ENCODE assay signal across 8 cellular contexts in the genomic region with DNA sequence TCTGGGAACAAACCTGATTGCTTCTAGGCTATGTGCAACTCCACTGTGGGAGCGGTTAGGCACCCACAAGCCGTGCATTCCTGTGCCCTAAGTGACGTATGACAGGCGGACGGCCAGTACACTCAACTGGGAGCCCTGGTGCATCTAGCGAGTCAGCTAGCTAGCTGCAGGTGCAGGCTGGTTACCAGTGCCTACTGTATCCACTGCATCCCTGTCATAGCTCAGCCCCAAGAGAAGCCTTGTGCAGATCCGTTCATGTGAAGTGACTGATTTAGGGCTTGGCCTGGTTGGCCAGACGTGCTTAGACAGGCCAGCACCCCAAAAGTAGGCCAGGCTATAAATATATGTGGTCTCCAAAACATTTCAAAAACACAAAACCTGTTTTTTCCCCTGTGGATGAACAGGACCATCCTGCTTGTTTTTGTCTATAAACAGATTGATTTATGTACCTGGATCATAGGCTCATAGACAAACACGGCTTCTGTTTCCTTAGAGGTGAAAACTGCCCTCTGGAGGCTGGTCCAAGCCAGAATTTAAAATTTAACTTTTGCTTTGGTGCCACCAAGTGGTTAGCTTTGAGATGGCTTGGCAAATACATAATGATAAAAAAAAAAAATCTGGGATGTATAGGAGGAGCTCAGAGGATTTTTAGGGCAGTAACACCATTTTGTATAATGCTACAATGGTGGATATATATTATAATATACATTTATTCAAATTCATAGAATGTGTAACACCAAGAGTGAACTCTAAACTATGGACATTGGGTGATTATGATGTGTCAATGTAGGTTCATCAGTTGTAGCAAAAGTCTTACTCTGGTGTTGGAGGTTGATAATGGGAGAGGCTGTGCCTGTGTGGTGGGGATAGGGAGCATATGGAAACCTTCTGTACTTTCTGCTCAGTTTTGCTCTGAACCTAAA.
DNase-seq lines count a peak whose midpoint lies in the region; ATAC-seq, FAIRE-seq and TF ChIP-seq lines count a peak whose summit lies in the region.

No MANE protein-coding gene starts in this region.

- H3K27me3 ChIP-seq in endothelial cell of umbilical vein (ENCODE audit: control insufficient read depth in 2 of 2, insufficient read depth in 2 of 2, low read length in 2 of 2), result no peaks in the 10 kb centered on the region

- no peak overlapping the region for H2AFZ ChIP-seq in endothelial cell of umbilical vein (ENCODE audit: low read depth, low read length)

- no TSS peak for BruUV-seq in endothelial cell of umbilical vein (replicated peaks; lab: Mats Ljungman, UMichigan)

- no peaks in the 10 kb centered on the region for H3K4me1 ChIP-seq in endothelial cell of umbilical vein (ENCODE audit: control insufficient read depth, extremely low read depth, insufficient read depth, low read length)

- dilution Hi-C loops in endothelial cell of umbilical vein (cut with MboI; ENCODE audit: extremely low pct_ligation_motif_present, low sequenced_read_pairs), result no loop called here

- peak; percentile 93 for ATAC-seq in GM19463 (IDR thresholded peaks at IDR 0.05; ENCODE audit: unreplicated experiment)
- peak; percentile 81 for ATAC-seq in HG03521 (IDR thresholded peaks at IDR 0.05; ENCODE audit: unreplicated experiment)

- peak; percentile 24 for DNase-seq in D721Med (ENCODE audit: insufficient read length, low spot score)
- peak; percentile 83 for DNase-seq in NCI-H748 (lab: John Stamatoyannopoulos, UW; ENCODE audit: unreplicated experiment)
- DNase-seq in activated CD4-positive, alpha-beta memory T cell treated with anti-CD3 and anti-CD28 coated beads for 36 hours, result peak; percentile 69
- peak; percentile 93 for DNase-seq in endothelial cell of umbilical vein (ENCODE audit: low read depth, low spot score)
- peak; percentile 84 for DNase-seq in myocyte (ENCODE audit: low read depth)
- peak; percentile 59 for DNase-seq in stromal cell of bone marrow (ENCODE audit: low read depth)

- no peaks in the 10 kb centered on the region for H3K36me3 ChIP-seq in endothelial cell of umbilical vein (ENCODE audit: control insufficient read depth in 2 of 2, extremely low read depth in 1 of 2, insufficient read depth in 2 of 2, low read length in 2 of 2)

- no peaks in the 10 kb centered on the region for H3K9me3 Mint-ChIP-seq in activated CD4-positive, alpha-beta memory T cell treated with anti-CD3 and anti-CD28 coated beads for 36 hours

- no peaks in the 10 kb centered on the region for H3K4me1 Mint-ChIP-seq in activated CD4-positive, alpha-beta memory T cell treated with anti-CD3 and anti-CD28 coated beads for 36 hours (ENCODE audit: low read depth)

- no peaks in the 10 kb centered on the region for H3K9me3 ChIP-seq in endothelial cell of umbilical vein (replicated peaks; ENCODE audit: control insufficient read depth, insufficient read depth, low read length)

- H3K27ac Mint-ChIP-seq in activated CD4-positive, alpha-beta memory T cell treated with anti-CD3 and anti-CD28 coated beads for 36 hours, result no peak overlapping the region

- H3K4me2 ChIP-seq in endothelial cell of umbilical vein (ENCODE audit: insufficient read depth, low read length), result no peak overlapping the region

- FAIRE-seq in D721Med (lab: Jason Lieb, UNC), result no peak
- FAIRE-seq in endothelial cell of umbilical vein (lab: Jason Lieb, UNC), result peak; percentile 77

- no peak overlapping the region for H3K27ac ChIP-seq in endothelial cell of umbilical vein (ENCODE audit: insufficient read depth, low read depth, low read length)

- no peak overlapping the region for H3K4me3 Mint-ChIP-seq in activated CD4-positive, alpha-beta memory T cell treated with anti-CD3 and anti-CD28 coated beads for 36 hours

- intact Hi-C loops in activated CD4-positive, alpha-beta memory T cell treated with anti-CD3 and anti-CD28 coated beads for 36 hours (cut with micrococcal nuclease), result loop anchor here (1.0 to 10.0 kb wide), 7 partner anchors 67 to 1959 kb away; partner anchors contain the start of genes DNAJB4, FUBP1, GIPC2 and ZZZ3
- intact Hi-C loops in endothelial cell of umbilical vein (cut with micrococcal nuclease), result loop anchor here (1.0 to 10.0 kb wide), 8 partner anchors 36 to 965 kb away; partner anchors contain the start of genes DNAJB4 and FUBP1

- no peak for TF ChIP-seq POLR2A in endothelial cell of umbilical vein (IDR thresholded peaks at IDR 0.05; ENCODE audit: low read depth, low read length)

- no peak overlapping the region for H3K9ac ChIP-seq in endothelial cell of umbilical vein (replicated peaks; ENCODE audit: extremely low read depth, insufficient read depth, low read length)

- H3K36me3 Mint-ChIP-seq in activated CD4-positive, alpha-beta memory T cell treated with anti-CD3 and anti-CD28 coated beads for 36 hours, result no peaks in the 10 kb centered on the region

- CTCF ChIA-PET in activated CD4-positive, alpha-beta memory T cell treated with anti-CD3 and anti-CD28 coated beads for 36 hours (lab: Charles Lee), result interaction anchor here (0.6 to 2.8 kb wide), 33 partner anchors 9 to 970 kb away, joined by 3 to 34 read pairs (median 4); partner anchors contain the start of genes DNAJB4 and FUBP1
- CTCF ChIA-PET in endothelial cell of umbilical vein (lab: Charles Lee), result interaction anchor here (0.5 to 3.1 kb wide), 65 partner anchors 11 to 668 kb away, joined by 3 to 250 read pairs (median 6); partner anchors contain the start of genes DNAJB4, FUBP1 and GIPC2

- TF ChIP-seq CTCF in D721Med (IDR thresholded peaks at IDR 0.05; ENCODE audit: insufficient read depth, missing control alignments) (peak; percentile 98), endothelial cell of umbilical vein (IDR thresholded peaks at IDR 0.05; ENCODE audit: extremely low read depth in 1 of 2, insufficient read depth in 1 of 2, low read depth in 1 of 2, low read length in 2 of 2) (peak; percentile 57 to 76)

- H4K20me1 ChIP-seq in endothelial cell of umbilical vein (replicated peaks; ENCODE audit: control insufficient read depth, extremely low read depth, insufficient read depth, low read length), result no peaks in the 10 kb centered on the region

- H3K27me3 Mint-ChIP-seq in activated CD4-positive, alpha-beta memory T cell treated with anti-CD3 and anti-CD28 coated beads for 36 hours, result no peaks in the 10 kb centered on the region

- H3K4me3 ChIP-seq in endothelial cell of umbilical vein (replicated peaks in 1 of 3; ENCODE audit: insufficient read depth in 1 of 3, low read depth in 1 of 3, low read length in 3 of 3), result no peak overlapping the region

- peaks cover 3% of the 10 kb centered on the region for H3K79me2 ChIP-seq in endothelial cell of umbilical vein (ENCODE audit: control insufficient read depth, insufficient read depth, low read length)

- POLR2A ChIA-PET in activated CD4-positive, alpha-beta memory T cell treated with anti-CD3 and anti-CD28 coated beads for 36 hours (lab: Charles Lee), result interaction anchor here (0.6 to 1.1 kb wide), 3 partner anchors 110 to 429 kb away, joined by 3 to 6 read pairs (median 3); partner anchors contain the start of genes DNAJB4 and FUBP1
- POLR2A ChIA-PET in endothelial cell of umbilical vein (lab: Charles Lee), result interaction anchor here (0.5 to 2.7 kb wide), 8 partner anchors 10 to 139 kb away, joined by 3 to 35 read pairs (median 3); partner anchors contain the start of genes DNAJB4 and FUBP1

- H3K9me1 ChIP-seq in endothelial cell of umbilical vein (replicated peaks; ENCODE audit: control insufficient read depth, extremely low read depth, insufficient read depth, low read length), result no peaks in the 10 kb centered on the region

TF ChIP-seq in endothelial cell of umbilical vein, 7 proteins besides CTCF, POLR2A, EP300 and RAD21:
- TF ChIP-seq MYC (IDR thresholded peaks at IDR 0.05; ENCODE audit: low read depth, low read length), result no peak
- TF ChIP-seq POLR2AphosphoS5 (IDR thresholded peaks at IDR 0.05; ENCODE audit: insufficient read depth, low read depth, low read length), result no peak
- no peak for TF ChIP-seq GATA2 (IDR thresholded peaks at IDR 0.05; ENCODE audit: insufficient read depth, insufficient read length, low read depth, low read length)
- no peak for TF ChIP-seq FOS (IDR thresholded peaks at IDR 0.05; ENCODE audit: borderline replicate concordance, insufficient read depth, low read length)
- TF ChIP-seq JUN (IDR thresholded peaks at IDR 0.05; ENCODE audit: borderline replicate concordance, insufficient read depth, insufficient read length, low read depth), result no peak
- no peak for TF ChIP-seq EZH2 (IDR thresholded peaks at IDR 0.05; ENCODE audit: borderline replicate concordance, low read depth, low read length, severe bottlenecking)
- TF ChIP-seq MAX (IDR thresholded peaks at IDR 0.05; ENCODE audit: insufficient read depth, insufficient read length), result no peak

Comparison
In these comparisons a context has a peak if more than half of its experiments do, and no peak if none do; other contexts are left out.
1. DNase-seq: peak in every context shown above with its lines; median percentile 93 in endothelial cell of umbilical vein; 84 in myocyte; 83 in NCI-H748; 69 in activated CD4-positive, alpha-beta memory T cell treated with anti-CD3 and anti-CD28 coated beads for 36 hours; 59 in stromal cell of bone marrow; 24 in D721Med.